9 cellular contexts compared by ENCODE assay signal in the genomic region with DNA sequence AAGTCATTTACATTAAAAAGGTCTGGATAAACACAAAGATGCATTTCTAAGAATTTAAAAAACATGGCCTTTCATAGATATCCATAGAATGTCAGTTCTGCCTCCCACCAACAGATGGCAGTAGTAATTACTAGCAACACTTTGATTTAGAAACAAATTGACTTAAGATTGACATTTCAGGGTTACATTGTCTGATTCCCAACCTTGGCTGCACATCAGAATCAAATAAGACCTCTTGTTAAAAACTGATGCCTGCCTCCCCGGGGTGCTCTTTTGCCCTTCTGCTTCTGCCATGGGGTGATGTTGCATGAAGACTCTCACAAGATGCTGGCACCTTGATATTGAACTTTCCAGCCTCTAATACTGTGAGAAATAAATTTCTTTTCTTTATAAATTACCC.
DNase-seq lines count a peak whose midpoint lies in the region; ATAC-seq, FAIRE-seq and TF ChIP-seq lines count a peak whose summit lies in the region.
"Had no signal": no experiment of that assay in that cellular context is flagged by ENCODE, and none has a peak within 500 bp of the region (broad histone marks: within the 10 kb centered on the region; RNA-seq: fewer than 3 reads in every experiment).

No MANE protein-coding gene starts in this region.

- peaks cover 2% of the 10 kb centered on the region for H3K36me3 Mint-ChIP-seq in neural crest cell (ENCODE audit: low read depth)

- ATAC-seq in HG02798 (IDR thresholded peaks at IDR 0.05; ENCODE audit: poor library complexity, unreplicated experiment) (no peak), GM19328 (IDR thresholded peaks at IDR 0.05; ENCODE audit: unreplicated experiment) (no peak), HG03342 (IDR thresholded peaks at IDR 0.05; ENCODE audit: unreplicated experiment) (no peak), GM21515 (IDR thresholded peaks at IDR 0.05; ENCODE audit: unreplicated experiment) (no peak)

- FAIRE-seq in bronchial epithelial cell (lab: Jason Lieb, UNC) = no peak

- H3K4me3 Mint-ChIP-seq in neural crest cell = no peak overlapping the region

- H3K36me3 ChIP-seq in bronchial epithelial cell (ENCODE audit: control insufficient read depth, insufficient read depth, low read length) = no peaks in the 10 kb centered on the region

- H3K27me3 Mint-ChIP-seq in neural crest cell (ENCODE audit: low read depth) = no peaks in the 10 kb centered on the region

- no peaks in the 10 kb centered on the region for H3K27me3 ChIP-seq in bronchial epithelial cell (ENCODE audit: control insufficient read depth, insufficient read depth, low read length)

- peaks cover 9% of the 10 kb centered on the region for H3K9me3 Mint-ChIP-seq in neural crest cell

- H3K4me1 Mint-ChIP-seq in neural crest cell = peaks cover 6% of the 10 kb centered on the region

- no peak overlapping the region for H3K4me3 ChIP-seq in bronchial epithelial cell (ENCODE audit: low read depth, low read length)

- H3K27ac Mint-ChIP-seq in neural crest cell (ENCODE audit: unreplicated experiment) = no peak overlapping the region

- TF ChIP-seq CTCF in GM12872 (IDR thresholded peaks at IDR 0.05; ENCODE audit: insufficient read depth, low read depth, low read length) (peak; percentile 60), LNCAP (IDR thresholded peaks at IDR 0.05) (peak; percentile 73), bronchial epithelial cell (IDR thresholded peaks at IDR 0.05; ENCODE audit: insufficient read depth, low read length, severe bottlenecking) (peak; percentile 44), neural crest cell (conservative IDR thresholded peaks at IDR 0.05) (peak; percentile 68)

- DNase-seq in bronchial epithelial cell (ENCODE audit: low read depth) = peak; percentile 50
- no peak for DNase-seq in neural crest cell (ENCODE audit: low read depth, low spot score)
- DNase-seq: NCI-H446 had no signal
